In the genomic region with DNA sequence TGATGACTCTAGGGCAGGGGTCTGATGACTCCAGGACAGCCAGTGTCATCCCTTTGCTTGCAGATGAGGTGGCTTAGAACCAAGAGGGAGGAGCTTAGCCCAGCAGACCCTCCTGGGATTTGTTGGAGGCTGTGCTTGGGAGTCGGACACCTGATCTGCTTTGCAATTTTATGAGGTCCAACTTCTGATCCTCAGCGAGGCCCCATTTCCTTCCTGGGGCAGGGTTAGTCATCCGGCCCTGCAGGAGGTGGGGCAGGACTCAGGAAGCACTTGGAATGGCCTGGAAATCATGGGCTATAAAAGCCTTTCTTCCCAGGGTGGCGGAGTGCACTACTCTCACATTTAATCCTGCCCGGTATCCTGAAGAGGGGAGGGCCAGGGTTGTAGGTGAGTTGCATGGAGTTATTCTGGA, we compare ENCODE assay signal across 10 cellular contexts.
A peak's percentile ranks its signal among the peaks of the same experiment; 100 is the strongest.
DNase-seq lines count a peak whose midpoint lies in the region; ATAC-seq and TF ChIP-seq lines count a peak whose summit lies in the region.
"Had no signal": no experiment of that assay in that cellular context is flagged by ENCODE, and none has a peak within 500 bp of the region (broad histone marks: within the 10 kb centered on the region; RNA-seq: fewer than 3 reads in every experiment).

No MANE protein-coding gene starts in this region.

- H3K27ac ChIP-seq in heart left ventricle (no peak overlapping the region), OCI-LY1 (ENCODE audit: low read depth, low read length, poor library complexity, severe bottlenecking) (peak overlapping the region; percentile 76), upper lobe of right lung (no peak overlapping the region)

- H4K20me1 ChIP-seq in OCI-LY1 (ENCODE audit: insufficient read depth, low read length): no peaks in the 10 kb centered on the region

- no peaks in the 10 kb centered on the region for H3K9me3 ChIP-seq in heart left ventricle
- H3K9me3 ChIP-seq in OCI-LY1 (ENCODE audit: low read length): no peaks in the 10 kb centered on the region
- H3K9me3 ChIP-seq in upper lobe of right lung: no peaks in the 10 kb centered on the region

- H3K4me1 ChIP-seq in heart left ventricle (peaks cover 0 to 43% (median 14%) of the 10 kb centered on the region in 12 donors), OCI-LY1 (ENCODE audit: insufficient read depth, low read length, severe bottlenecking) (peaks cover 64% of the 10 kb centered on the region), upper lobe of right lung (peaks cover 5% of the 10 kb centered on the region)

- peaks cover 56% of the 10 kb centered on the region for H3K79me2 ChIP-seq in OCI-LY1 (ENCODE audit: insufficient read depth, low read length)

- TF ChIP-seq CTCF in heart left ventricle (IDR thresholded peaks at IDR 0.05): no peak
- no peak for TF ChIP-seq CTCF in OCI-LY1 (IDR thresholded peaks at IDR 0.05; ENCODE audit: low read length)
- TF ChIP-seq CTCF in fibroblast of pulmonary artery (IDR thresholded peaks at IDR 0.05; ENCODE audit: low read length, missing control alignments): no peak
- no peak for TF ChIP-seq CTCF in upper lobe of right lung (IDR thresholded peaks at IDR 0.05)

- H3K36me3 ChIP-seq in heart left ventricle (no peaks in the 10 kb centered on the region), OCI-LY1 (ENCODE audit: insufficient read depth, low read length) (peaks cover 39% of the 10 kb centered on the region), upper lobe of right lung (no peaks in the 10 kb centered on the region)

- no peak for TF ChIP-seq POLR2A in heart left ventricle (IDR thresholded peaks at IDR 0.05)

- H3K9ac ChIP-seq in OCI-LY1 (ENCODE audit: low read length): peak overlapping the region; percentile 9; the same call in 1 of the 2 replicates

- H3K9me3 Mint-ChIP-seq in stimulated activated naive CD8-positive, alpha-beta T cell treated with anti-CD3 and anti-CD28 coated beads, Interleukin-15, amount 100 ng/mL, for 72 hours: no peaks in the 10 kb centered on the region

- H3K27me3 Mint-ChIP-seq in stimulated activated naive CD8-positive, alpha-beta T cell treated with anti-CD3 and anti-CD28 coated beads, Interleukin-15, amount 100 ng/mL, for 72 hours: no peaks in the 10 kb centered on the region

- peak overlapping the region; percentile 27; the same call in 1 of the 2 replicates for H3K4me2 ChIP-seq in OCI-LY1 (ENCODE audit: low read length)

- no peak overlapping the region for H2AFZ ChIP-seq in OCI-LY1 (ENCODE audit: low read length)

- H3K4me3 ChIP-seq in heart left ventricle (no peak overlapping the region), OCI-LY1 (ENCODE audit: low read depth, low read length, poor library complexity, severe bottlenecking) (peak overlapping the region; percentile 12), fibroblast of pulmonary artery (replicated peaks; ENCODE audit: low read depth, low read length) (no peak overlapping the region), upper lobe of right lung (no peak overlapping the region)

- H3K9me2 ChIP-seq in OCI-LY1 (ENCODE audit: low read depth, low read length): no peaks in the 10 kb centered on the region

- no peaks in the 10 kb centered on the region for H3F3A ChIP-seq in OCI-LY1 (ENCODE audit: insufficient read depth, low read length)

- H3K4me3 Mint-ChIP-seq in stimulated activated naive CD8-positive, alpha-beta T cell treated with anti-CD3 and anti-CD28 coated beads, Interleukin-15, amount 100 ng/mL, for 72 hours: no peak overlapping the region

- H3K27ac Mint-ChIP-seq in stimulated activated naive CD8-positive, alpha-beta T cell treated with anti-CD3 and anti-CD28 coated beads, Interleukin-15, amount 100 ng/mL, for 72 hours: peak overlapping the region in 1 of 2 donors; percentile 48

- ATAC-seq in heart left ventricle (peak in 3 of 4 donors; percentile 4 to 32 (median 30)), Right ventricle myocardium inferior (no peak), upper lobe of right lung (no peak)
- no peak for ATAC-seq in stimulated activated naive CD8-positive, alpha-beta T cell treated with anti-CD3 and anti-CD28 coated beads, Interleukin-15, amount 100 ng/mL, for 72 hours

- whole genome bisulfite sequencing in heart left ventricle, 4 donors: 46 to 62% (median 56%) methylated on average over 5 of the region's 5 CpGs

- no peaks in the 10 kb centered on the region for H3K27me3 ChIP-seq in heart left ventricle
- H3K27me3 ChIP-seq in OCI-LY1 (ENCODE audit: insufficient read depth, low read length): no peaks in the 10 kb centered on the region
- H3K27me3 ChIP-seq in upper lobe of right lung: no peaks in the 10 kb centered on the region

- DNase-seq in heart left ventricle: no peak
- DNase-seq in Right ventricle myocardium inferior (ENCODE audit: missing footprints): no peak
- DNase-seq in fibroblast of pulmonary artery (ENCODE audit: low read depth): peak; percentile 56
- DNase-seq in upper lobe of right lung: peak; percentile 34
- no peak for DNase-seq in stimulated activated naive CD8-positive, alpha-beta T cell treated with anti-CD3 and anti-CD28 coated beads, Interleukin-15, amount 100 ng/mL, for 72 hours
- no peak for DNase-seq in mucosa of gallbladder (ENCODE audit: low spot score)
- DNase-seq in midbrain (lab: John Stamatoyannopoulos, UW): no peak
- DNase-seq: activated T-cell treated with anti-CD3 and anti-CD28 coated beads for 4 hours, cerebellar nuclear complex had no signal

- H3K4me1 Mint-ChIP-seq in stimulated activated naive CD8-positive, alpha-beta T cell treated with anti-CD3 and anti-CD28 coated beads, Interleukin-15, amount 100 ng/mL, for 72 hours: peaks cover 64% of the 10 kb centered on the region

- intact Hi-C loops in heart left ventricle (cut with DNase I): no loop called here
- intact Hi-C loops in Right ventricle myocardium inferior (cut with DNase I): no loop called here
- intact Hi-C loops in upper lobe of right lung (cut with DNase I): no loop called here

Comparison
In these comparisons a context has a peak if more than half of its experiments do, and no peak if none do; other contexts are left out.
1. ATAC-seq: peak in heart left ventricle (3 of 4); none in Right ventricle myocardium inferior (single experiment), upper lobe of right lung (single experiment) and stimulated activated naive CD8-positive, alpha-beta T cell treated with anti-CD3 and anti-CD28 coated beads, Interleukin-15, amount 100 ng/mL, for 72 hours (single experiment).
2. DNase-seq: peak in fibroblast of pulmonary artery (single experiment) and upper lobe of right lung (single experiment); none in heart left ventricle (0 of 5), Right ventricle myocardium inferior (single experiment), stimulated activated naive CD8-positive, alpha-beta T cell treated with anti-CD3 and anti-CD28 coated beads, Interleukin-15, amount 100 ng/mL, for 72 hours (0 of 2), mucosa of gallbladder (single experiment) and midbrain (single experiment).